In genomic region chr1:42947137-42947536, GRCh38 we compare ENCODE assay signal across 11 cellular contexts. TPM values are rescaled to one million over a fixed set of nuclear protein-coding genes. Genes with fewer than 3 reads are reported as not detected.
A peak's percentile ranks its signal among the peaks of the same experiment; 100 is the strongest.
DNase-seq lines count a peak whose midpoint lies in the region; ATAC-seq and TF ChIP-seq lines count a peak whose summit lies in the region.
"Had no signal": no experiment of that assay in that cellular context is flagged by ENCODE, and none has a peak within 500 bp of the region (broad histone marks: within the 10 kb centered on the region; RNA-seq: fewer than 3 reads in every experiment).

No MANE protein-coding gene starts in this region.

- 89% methylated on average over 4 of the region's 4 CpGs for WGBS in mesenchymal stem cell

- no peak for ATAC-seq in Right ventricle myocardium superior (ENCODE audit: poor library complexity)
- ATAC-seq in activated T-helper 17 cell treated with anti-CD3 and anti-CD28 coated beads, Interleukin-2, amount 50 U/mL, for 72 hours (replicated peaks), result no peak

- intact Hi-C loops in left ventricle myocardium inferior (cut with micrococcal nuclease), result no loop called here
- intact Hi-C loops in Right ventricle myocardium superior (cut with DNase I), result no loop called here
- intact Hi-C loops in vagina (cut with DNase I), result no loop called here

- peak overlapping the region; percentile 68 for H3K27ac Mint-ChIP-seq in activated T-helper 17 cell treated with anti-CD3 and anti-CD28 coated beads, Interleukin-2, amount 50 U/mL, for 72 hours

- H3K9me3 ChIP-seq in left ventricle myocardium inferior (replicated peaks) (no peaks in the 10 kb centered on the region), mesenchymal stem cell (ENCODE audit: control insufficient read depth, low read length) (no peaks in the 10 kb centered on the region), vagina (no peaks in the 10 kb centered on the region)

- H2BK15ac ChIP-seq in mesenchymal stem cell (ENCODE audit: low read depth, poor library complexity, severe bottlenecking), result no peak overlapping the region

- H3K27me3 Mint-ChIP-seq in activated T-helper 17 cell treated with anti-CD3 and anti-CD28 coated beads, Interleukin-2, amount 50 U/mL, for 72 hours, result no peaks in the 10 kb centered on the region

- peak overlapping the region; percentile 69 for H3K4me3 Mint-ChIP-seq in activated T-helper 17 cell treated with anti-CD3 and anti-CD28 coated beads, Interleukin-2, amount 50 U/mL, for 72 hours

- no peak overlapping the region for H3K14ac ChIP-seq in mesenchymal stem cell (ENCODE audit: low read length in 2 of 2)

- peaks cover 100% of the 10 kb centered on the region for H3K36me3 Mint-ChIP-seq in activated T-helper 17 cell treated with anti-CD3 and anti-CD28 coated beads, Interleukin-2, amount 50 U/mL, for 72 hours (ENCODE audit: low read depth)

- no peak overlapping the region for H2BK120ac ChIP-seq in mesenchymal stem cell (ENCODE audit: low read depth, low read length)

- H3K4me2 ChIP-seq in mesenchymal stem cell (ENCODE audit: low read length, poor library complexity, severe bottlenecking), result no peak overlapping the region

- H3K9me3 Mint-ChIP-seq in activated T-helper 17 cell treated with anti-CD3 and anti-CD28 coated beads, Interleukin-2, amount 50 U/mL, for 72 hours, result no peaks in the 10 kb centered on the region

- no peak overlapping the region for H3K4me3 ChIP-seq in left ventricle myocardium inferior
- no peak overlapping the region for H3K4me3 ChIP-seq in mesenchymal stem cell (ENCODE audit: insufficient read depth in 1 of 2, low read depth in 1 of 2, low read length in 2 of 2)
- no peak overlapping the region for H3K4me3 ChIP-seq in vagina

- TF ChIP-seq CTCF in left ventricle myocardium inferior (IDR thresholded peaks at IDR 0.05; ENCODE audit: borderline replicate concordance), result no peak
- TF ChIP-seq CTCF in vagina (IDR thresholded peaks at IDR 0.05), result no peak

- no peak overlapping the region for H3K4ac ChIP-seq in mesenchymal stem cell (ENCODE audit: low read depth in 1 of 2, low read length in 2 of 2)

- H3K9ac ChIP-seq in mesenchymal stem cell (ENCODE audit: low read length), result no peak overlapping the region

- peaks cover 62% of the 10 kb centered on the region for H3K4me1 Mint-ChIP-seq in activated T-helper 17 cell treated with anti-CD3 and anti-CD28 coated beads, Interleukin-2, amount 50 U/mL, for 72 hours

- H3K36me3 ChIP-seq in left ventricle myocardium inferior (peaks cover 6% of the 10 kb centered on the region), mesenchymal stem cell (ENCODE audit: control insufficient read depth in 1 of 2, insufficient read depth in 2 of 2, low read depth in 1 of 2, low read length in 2 of 2) (peaks cover 0 to 53% of the 10 kb centered on the region in 2 experiments), vagina (no peaks in the 10 kb centered on the region)

- H3K27me3 ChIP-seq in left ventricle myocardium inferior (ENCODE audit: low read depth) (no peaks in the 10 kb centered on the region), mesenchymal stem cell (ENCODE audit: control insufficient read depth in 1 of 2, insufficient read depth in 1 of 2, low read length in 2 of 2) (no peaks in the 10 kb centered on the region), vagina (no peaks in the 10 kb centered on the region)

- H3K18ac ChIP-seq in mesenchymal stem cell (ENCODE audit: low read depth in 1 of 2, low read length in 2 of 2), result no peak overlapping the region

- DNase-seq in left ventricle myocardium inferior, result no peak
- DNase-seq in Right ventricle myocardium superior, result no peak
- DNase-seq in mesenchymal stem cell, result no peak
- no peak for DNase-seq in vagina (ENCODE audit: extremely low spot score in 2 of 2)
- DNase-seq in kidney tubule cell (ENCODE audit: low spot score), result no peak
- DNase-seq in iPS-NIHi11 (ENCODE audit: low spot score), result no peak
- no peak for DNase-seq in NCI-H1417 (lab: John Stamatoyannopoulos, UW)
- DNase-seq: KG1, NCI-H2081 treated with DMSO at 0.1 percent for 48 hours, small intestine had no signal

- H3K23ac ChIP-seq in mesenchymal stem cell (ENCODE audit: low read length in 2 of 2), result no peak overlapping the region

- H4K91ac ChIP-seq in mesenchymal stem cell (ENCODE audit: low read length), result no peak overlapping the region

- H3K79me1 ChIP-seq in mesenchymal stem cell (replicated peaks; ENCODE audit: low read length, poor library complexity, severe bottlenecking), result peaks cover 6% of the 10 kb centered on the region

- H3K27ac ChIP-seq in left ventricle myocardium inferior (replicated peaks) (peak overlapping the region; percentile 86), mesenchymal stem cell (ENCODE audit: low read length, poor library complexity, severe bottlenecking) (no peak overlapping the region), vagina (peak overlapping the region; percentile 53)

- H2BK5ac ChIP-seq in mesenchymal stem cell (ENCODE audit: low read depth, low read length, poor library complexity, severe bottlenecking), result no peak overlapping the region

- peak overlapping the region; percentile 20 for H2AK5ac ChIP-seq in mesenchymal stem cell (ENCODE audit: low read length, severe bottlenecking)

- H2BK12ac ChIP-seq in mesenchymal stem cell (ENCODE audit: low read length in 2 of 2), result peak overlapping the region in 1 of 2 experiments; percentile 11

- no peak overlapping the region for H2AFZ ChIP-seq in mesenchymal stem cell (ENCODE audit: low read depth, low read length)

- H3K4me1 ChIP-seq in left ventricle myocardium inferior (peaks cover 90% of the 10 kb centered on the region), mesenchymal stem cell (ENCODE audit: control insufficient read depth, insufficient read depth, low read depth, low read length) (peaks cover 63% of the 10 kb centered on the region), vagina (peaks cover 79% of the 10 kb centered on the region)

- TF ChIP-seq POLR2A in vagina (IDR thresholded peaks at IDR 0.05), result no peak

- H4K8ac ChIP-seq in mesenchymal stem cell (ENCODE audit: low read length), result no peak overlapping the region

RNA-seq across cellular contexts. Expression of gene SLC2A1, which starts 11.5 kb away (rescaled TPM):
- 54.9 TPM for total RNA-seq in left ventricle myocardium inferior
- 41.2 TPM for total RNA-seq in Right ventricle myocardium superior
- 100 to 1,000 TPM; 217 to 280 TPM for total RNA-seq in activated T-helper 17 cell treated with anti-CD3 and anti-CD28 coated beads, Interleukin-2, amount 50 U/mL, for 72 hours
- polyA plus RNA-seq in mesenchymal stem cell (2013, experiment 1 of 2), result 64.6 TPM
- 64.8 TPM for polyA plus RNA-seq in mesenchymal stem cell (2013, experiment 2 of 2)
- 286 TPM for total RNA-seq in vagina
